Comparison of ENCODE assay signal across 17 cellular contexts in the genomic region with DNA sequence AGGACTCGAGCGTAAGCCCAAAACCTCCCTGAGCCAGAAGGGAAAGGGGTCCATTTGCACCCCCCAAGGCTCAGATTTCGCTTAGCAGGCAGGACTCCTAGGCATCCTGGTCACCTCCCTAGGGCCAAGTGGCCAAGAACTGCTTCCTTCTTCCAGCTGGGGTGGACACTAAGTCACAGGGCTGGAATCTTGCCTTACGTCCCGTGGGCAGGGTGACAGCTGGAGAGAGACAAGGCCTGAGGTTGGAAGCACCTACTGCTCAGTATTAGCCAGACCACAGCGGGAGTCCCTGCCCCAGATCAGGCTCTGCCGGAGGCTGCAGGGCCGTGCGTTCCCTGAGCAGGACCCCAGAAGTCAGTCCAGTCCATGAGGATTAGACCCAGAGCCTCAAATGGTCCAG. TPM values are rescaled to one million over a fixed set of nuclear protein-coding genes. Genes with fewer than 3 reads are reported as not detected.
DNase-seq lines count a peak whose midpoint lies in the region; ATAC-seq and TF ChIP-seq lines count a peak whose summit lies in the region.
"Had no signal": no experiment of that assay in that cellular context is flagged by ENCODE, and none has a peak within 500 bp of the region (broad histone marks: within the 10 kb centered on the region; RNA-seq: fewer than 3 reads in every experiment).

No MANE protein-coding gene starts in this region.

- H3K4me3 ChIP-seq in right atrium auricular region (no peak overlapping the region), RWPE2 (ENCODE audit: severe bottlenecking) (no peak overlapping the region), psoas muscle (no peak overlapping the region), tibial artery (no peak overlapping the region)
- H3K4me3 ChIP-seq: A549 had no signal

- TF ChIP-seq CTCF in right atrium auricular region (IDR thresholded peaks at IDR 0.05), result no peak
- no peak for TF ChIP-seq CTCF in RWPE2 (IDR thresholded peaks at IDR 0.05; ENCODE audit: poor library complexity, severe bottlenecking)
- TF ChIP-seq CTCF in psoas muscle (IDR thresholded peaks at IDR 0.05), result no peak
- no peak for TF ChIP-seq CTCF in tibial artery (IDR thresholded peaks at IDR 0.05)

- no peaks in the 10 kb centered on the region for H3K27me3 ChIP-seq in right atrium auricular region
- no peaks in the 10 kb centered on the region for H3K27me3 ChIP-seq in RWPE2 (ENCODE audit: insufficient read depth, poor library complexity, severe bottlenecking)
- H3K27me3 ChIP-seq in psoas muscle (ENCODE audit: insufficient read depth in 3 of 3, low read length in 2 of 3), result no peaks in the 10 kb centered on the region
- H3K27me3 ChIP-seq in tibial artery, result no peaks in the 10 kb centered on the region

- H3K27ac ChIP-seq in right atrium auricular region (no peak overlapping the region), RWPE2 (ENCODE audit: poor library complexity, severe bottlenecking) (peak overlapping the region; percentile 2), psoas muscle (no peak overlapping the region), tibial artery (no peak overlapping the region)
- H3K27ac ChIP-seq: 22Rv1, C4-2B had no signal

- peaks cover 0 to 4% of the 10 kb centered on the region in 2 donors for H3K4me1 ChIP-seq in right atrium auricular region
- H3K4me1 ChIP-seq in RWPE2 (ENCODE audit: insufficient read depth, poor library complexity, severe bottlenecking), result peaks cover 28% of the 10 kb centered on the region
- H3K4me1 ChIP-seq in psoas muscle, result peaks cover 19% of the 10 kb centered on the region
- H3K4me1 ChIP-seq in tibial artery, result peaks cover under 1 to 9% (median 5%) of the 10 kb centered on the region in 4 donors

- no peaks in the 10 kb centered on the region for H3K9me3 ChIP-seq in right atrium auricular region
- no peaks in the 10 kb centered on the region for H3K9me3 ChIP-seq in RWPE2 (ENCODE audit: severe bottlenecking)
- H3K9me3 ChIP-seq in psoas muscle, result no peaks in the 10 kb centered on the region
- H3K9me3 ChIP-seq in tibial artery, result no peaks in the 10 kb centered on the region
- H3K9me3 ChIP-seq: Caco-2 had no signal

- WGBS in psoas muscle, 3 donors, result 24 to 28% (median 26%) methylated on average over 9 of the region's 9 CpGs

- no peak for ATAC-seq in left ventricle myocardium superior
- ATAC-seq in RWPE2 (ENCODE audit: low read depth), result no peak
- ATAC-seq in psoas muscle, result peak; percentile 82 to 92 (median 89)
- ATAC-seq: A549 had no signal

- intact Hi-C loops in left ventricle myocardium superior (cut with micrococcal nuclease) (no loop called here), psoas muscle (cut with DNase I) (no loop called here), tibial artery (cut with DNase I; ENCODE audit: low total_unique reads) (no loop called here)

- DNase-seq in left ventricle myocardium superior, result peak; percentile 15
- no peak for DNase-seq in right atrium auricular region (ENCODE audit: low spot score)
- no peak for DNase-seq in RWPE2 (ENCODE audit: low spot score)
- DNase-seq in psoas muscle, result peak; percentile 55 to 88
- no peak for DNase-seq in dedifferentiated amniotic fluid mesenchymal stem cell (ENCODE audit: extremely low spot score)
- no peak for DNase-seq in NCI-H345 treated with DMSO at 0.1 percent for 48 hours (lab: John Stamatoyannopoulos, UW; ENCODE audit: unreplicated experiment)
- no peak for DNase-seq in NCI-H2081 (lab: John Stamatoyannopoulos, UW)
- no peak for DNase-seq in tibial artery
- DNase-seq: AML-193; Caco-2; CD4-positive, alpha-beta T cell; DMS79; GF-D8; H9 had no signal

- peaks cover 39% of the 10 kb centered on the region for H3K36me3 ChIP-seq in right atrium auricular region
- H3K36me3 ChIP-seq in RWPE2 (ENCODE audit: low read depth), result peaks cover 91% of the 10 kb centered on the region
- H3K36me3 ChIP-seq in psoas muscle (ENCODE audit: insufficient read depth in 1 of 2, low read depth in 1 of 2), result peaks cover 0 to 59% of the 10 kb centered on the region in 2 donors
- peaks cover 70 to 83% (median 76%) of the 10 kb centered on the region in 3 donors for H3K36me3 ChIP-seq in tibial artery

RNA-seq across cellular contexts. Expression of gene LAMA5, which starts 19.7 kb away (rescaled TPM):
- total RNA-seq in left ventricle myocardium superior (110 TPM), right atrium auricular region (10 to 100 TPM; 61.1 to 69.4 TPM), psoas muscle (10 to 100 TPM; 27.2 to 74.6 (median 46.5) TPM)
- polyA plus RNA-seq in psoas muscle, result 10 to 100 TPM; 14.4 to 40.5 (median 23.3) TPM

RNA-seq across cellular contexts. Expression of gene RPS21, which starts 39.5 kb away (rescaled TPM):
- total RNA-seq in left ventricle myocardium superior, result 693 TPM
- total RNA-seq in right atrium auricular region, result 1,000 to 10,000 TPM; 1,510 to 1,937 TPM
- 1,000 to 10,000 TPM in 3 of 4 donors, 100 to 1,000 TPM in 1; 602 to 1,206 (median 1,044) TPM for total RNA-seq in psoas muscle
- polyA plus RNA-seq in psoas muscle, result 1,000 to 10,000 TPM; 3,473 to 5,162 (median 3,791) TPM

RNA-seq across cellular contexts. Expression of gene ADRM1, which starts 44.6 kb away (rescaled TPM):
- 75.5 TPM for total RNA-seq in left ventricle myocardium superior
- 100 to 1,000 TPM in 1 of 2 donors, 10 to 100 TPM in 1; 95.9 to 128 TPM for total RNA-seq in right atrium auricular region
- 100 to 1,000 TPM; 142 to 280 (median 238) TPM for total RNA-seq in psoas muscle
- polyA plus RNA-seq in psoas muscle, result 100 to 1,000 TPM; 355 to 603 (median 460) TPM

RNA-seq across cellular contexts. Expression of gene CABLES2, which starts 59.6 kb away (rescaled TPM):
- total RNA-seq in left ventricle myocardium superior (19.1 TPM), right atrium auricular region (10 to 100 TPM; 10.8 to 17.7 TPM), psoas muscle (1 to 10 TPM; 3.0 to 4.2 (median 3.9) TPM)
- polyA plus RNA-seq in psoas muscle, result 1 to 10 TPM; 2.4 to 4.3 (median 3.5) TPM

Comparison
In these comparisons a context has a peak if more than half of its experiments do, and no peak if none do; other contexts are left out.
1. DNase-seq: peak in left ventricle myocardium superior (single experiment) and psoas muscle (2 of 2); none in right atrium auricular region (single experiment), RWPE2 (single experiment), dedifferentiated amniotic fluid mesenchymal stem cell (single experiment), NCI-H345 treated with DMSO at 0.1 percent for 48 hours (single experiment), NCI-H2081 (0 of 2) and tibial artery (0 of 2).
2. ATAC-seq: peak in psoas muscle (4 of 4); none in left ventricle myocardium superior (single experiment) and RWPE2 (single experiment).